In the genomic region with DNA sequence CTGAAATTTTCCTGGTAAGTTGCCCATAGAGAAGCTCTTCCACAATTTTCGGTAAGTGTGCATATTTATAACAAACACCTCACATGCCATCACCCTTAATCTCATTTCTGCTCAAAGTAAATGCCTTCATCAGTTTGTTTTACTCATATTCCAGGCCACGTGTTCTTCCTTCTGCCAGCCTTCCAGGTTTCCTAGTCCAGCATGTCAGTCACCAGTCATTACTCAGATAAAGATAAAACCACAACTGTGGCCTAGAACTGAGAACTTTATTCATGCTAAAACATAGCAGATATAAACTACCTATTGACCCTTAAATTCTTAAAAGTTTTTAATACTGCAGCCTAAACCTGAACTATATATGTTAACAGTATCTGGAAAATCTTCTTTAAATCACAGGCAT, we compare ENCODE assay signal across 19 cellular contexts.
DNase-seq lines count a peak whose midpoint lies in the region; ATAC-seq and TF ChIP-seq lines count a peak whose summit lies in the region.
"Had no signal": no experiment of that assay in that cellular context is flagged by ENCODE, and none has a peak within 500 bp of the region (broad histone marks: within the 10 kb centered on the region; RNA-seq: fewer than 3 reads in every experiment).

No MANE protein-coding gene starts in this region.

- no peaks in the 10 kb centered on the region for H3K27me3 Mint-ChIP-seq in HFFc6 (ENCODE audit: insufficient read depth)
- H3K27me3 Mint-ChIP-seq in stimulated activated naive B cell treated with anti-CD40 and anti-IgM and Interleukin-4, amounts not matched to agents 10 μg/mL and 1 μg/mL and 100 μg/mL, for 72 hours = no peaks in the 10 kb centered on the region
- H3K27me3 Mint-ChIP-seq in activated naive CD8-positive, alpha-beta T cell treated with anti-CD3 and anti-CD28 coated beads, Interleukin-2, amount 50 U/mL, for 24 hours = no peaks in the 10 kb centered on the region
- H3K27me3 Mint-ChIP-seq: activated naive CD4-positive, alpha-beta T cell treated with anti-CD3 and anti-CD28 coated beads, Interleukin-2, amount 10 ng/mL, durations not matched to agents 7 days and 5 days; B cell had no signal

- H3K4me3 Mint-ChIP-seq in HFFc6 = no peak overlapping the region
- H3K4me3 Mint-ChIP-seq in stimulated activated naive B cell treated with anti-CD40 and anti-IgM and Interleukin-4, amounts not matched to agents 10 μg/mL and 1 μg/mL and 100 μg/mL, for 72 hours = no peak overlapping the region
- no peak overlapping the region for H3K4me3 Mint-ChIP-seq in activated naive CD8-positive, alpha-beta T cell treated with anti-CD3 and anti-CD28 coated beads, Interleukin-2, amount 50 U/mL, for 24 hours
- H3K4me3 Mint-ChIP-seq: activated naive CD4-positive, alpha-beta T cell treated with anti-CD3 and anti-CD28 coated beads, Interleukin-2, amount 10 ng/mL, durations not matched to agents 7 days and 5 days; B cell; endodermal cell; immature natural killer cell; stimulated activated effector memory CD8-positive, alpha-beta T cell treated with anti-CD3 and anti-CD28 coated beads, Interleukin-12 subunit alpha, Interleukin-12 subunit beta, amount 100 ng/mL, for 72 hours had no signal

- no peaks in the 10 kb centered on the region; the same call in 1 of the 2 replicates for H3K36me3 Mint-ChIP-seq in HFFc6 (ENCODE audit: low read depth)
- peaks cover 18 to 33% of the 10 kb centered on the region in 2 donors for H3K36me3 Mint-ChIP-seq in stimulated activated naive B cell treated with anti-CD40 and anti-IgM and Interleukin-4, amounts not matched to agents 10 μg/mL and 1 μg/mL and 100 μg/mL, for 72 hours
- H3K36me3 Mint-ChIP-seq in activated naive CD8-positive, alpha-beta T cell treated with anti-CD3 and anti-CD28 coated beads, Interleukin-2, amount 50 U/mL, for 24 hours (ENCODE audit: low read depth) = peaks cover 4% of the 10 kb centered on the region

- H3K4me1 Mint-ChIP-seq in HFFc6 (ENCODE audit: low read depth) = peaks cover 31% of the 10 kb centered on the region
- H3K4me1 Mint-ChIP-seq in stimulated activated naive B cell treated with anti-CD40 and anti-IgM and Interleukin-4, amounts not matched to agents 10 μg/mL and 1 μg/mL and 100 μg/mL, for 72 hours = no peaks in the 10 kb centered on the region
- H3K4me1 Mint-ChIP-seq in activated naive CD8-positive, alpha-beta T cell treated with anti-CD3 and anti-CD28 coated beads, Interleukin-2, amount 50 U/mL, for 24 hours = no peaks in the 10 kb centered on the region
- H3K4me1 Mint-ChIP-seq: activated naive CD4-positive, alpha-beta T cell treated with anti-CD3 and anti-CD28 coated beads, Interleukin-2, amount 10 ng/mL, durations not matched to agents 7 days and 5 days; B cell; immature natural killer cell; stimulated activated effector memory CD8-positive, alpha-beta T cell treated with anti-CD3 and anti-CD28 coated beads, Interleukin-12 subunit alpha, Interleukin-12 subunit beta, amount 100 ng/mL, for 72 hours had no signal

- no peak for ATAC-seq in stimulated activated naive B cell treated with anti-CD40 and anti-IgM and Interleukin-4, amounts not matched to agents 10 μg/mL and 1 μg/mL and 100 μg/mL, for 72 hours (replicated peaks)
- no peak for ATAC-seq in activated naive CD8-positive, alpha-beta T cell treated with anti-CD3 and anti-CD28 coated beads, Interleukin-2, amount 50 U/mL, for 24 hours
- ATAC-seq: activated CD4-positive, CD25-positive, alpha-beta regulatory T cell treated with anti-CD3 and anti-CD28 coated beads, Interleukin-2, amount 50 U/mL, for 24 hours; stimulated activated effector memory CD8-positive, alpha-beta T cell treated with anti-CD3 and anti-CD28 coated beads, Interleukin-12 subunit alpha, Interleukin-12 subunit beta, amount 100 ng/mL, for 72 hours; upper lobe of right lung had no signal

- H3K27ac Mint-ChIP-seq in HFFc6 = no peak overlapping the region
- H3K27ac Mint-ChIP-seq in stimulated activated naive B cell treated with anti-CD40 and anti-IgM and Interleukin-4, amounts not matched to agents 10 μg/mL and 1 μg/mL and 100 μg/mL, for 72 hours = no peak overlapping the region
- H3K27ac Mint-ChIP-seq in activated naive CD8-positive, alpha-beta T cell treated with anti-CD3 and anti-CD28 coated beads, Interleukin-2, amount 50 U/mL, for 24 hours = no peak overlapping the region
- H3K27ac Mint-ChIP-seq: activated naive CD4-positive, alpha-beta T cell treated with anti-CD3 and anti-CD28 coated beads, Interleukin-2, amount 10 ng/mL, durations not matched to agents 7 days and 5 days; B cell; endodermal cell; immature natural killer cell; stimulated activated effector memory CD8-positive, alpha-beta T cell treated with anti-CD3 and anti-CD28 coated beads, Interleukin-12 subunit alpha, Interleukin-12 subunit beta, amount 100 ng/mL, for 72 hours had no signal

- no peaks in the 10 kb centered on the region for H3K9me3 Mint-ChIP-seq in HFFc6
- no peaks in the 10 kb centered on the region for H3K9me3 Mint-ChIP-seq in stimulated activated naive B cell treated with anti-CD40 and anti-IgM and Interleukin-4, amounts not matched to agents 10 μg/mL and 1 μg/mL and 100 μg/mL, for 72 hours
- no peaks in the 10 kb centered on the region for H3K9me3 Mint-ChIP-seq in activated naive CD8-positive, alpha-beta T cell treated with anti-CD3 and anti-CD28 coated beads, Interleukin-2, amount 50 U/mL, for 24 hours
- H3K9me3 Mint-ChIP-seq: activated naive CD4-positive, alpha-beta T cell treated with anti-CD3 and anti-CD28 coated beads, Interleukin-2, amount 10 ng/mL, durations not matched to agents 7 days and 5 days; endodermal cell; immature natural killer cell; stimulated activated effector memory CD8-positive, alpha-beta T cell treated with anti-CD3 and anti-CD28 coated beads, Interleukin-12 subunit alpha, Interleukin-12 subunit beta, amount 100 ng/mL, for 72 hours had no signal

- DNase-seq in AG08396 (ENCODE audit: low spot score) (peak; percentile 47), HFFc6 (peak; percentile 18), amniotic epithelial cell (ENCODE audit: low read depth) (peak; percentile 79), iris pigment epithelial cell (ENCODE audit: low read depth) (peak; percentile 63), NCI-H2107 treated with DMSO at 0.1 percent for 48 hours (lab: John Stamatoyannopoulos, UW; ENCODE audit: unreplicated experiment) (no peak), SHP77 (lab: John Stamatoyannopoulos, UW) (no peak)
- DNase-seq in stimulated activated naive B cell treated with anti-CD40 and anti-IgM and Interleukin-4, amounts not matched to agents 10 μg/mL and 1 μg/mL and 100 μg/mL, for 72 hours = no peak
- no peak for DNase-seq in activated naive CD8-positive, alpha-beta T cell treated with anti-CD3 and anti-CD28 coated beads, Interleukin-2, amount 50 U/mL, for 24 hours
- DNase-seq: activated CD8-positive, alpha-beta memory T cell treated with anti-CD3 and anti-CD28 coated beads, Interleukin-2, amount 50 U/mL, for 4 hours; activated naive CD4-positive, alpha-beta T cell treated with anti-CD3 and anti-CD28 coated beads, Interleukin-2, amount 10 ng/mL, durations not matched to agents 7 days and 5 days; DMS53; endodermal cell; H7; immature natural killer cell; NCI-H1417; upper lobe of right lung had no signal

- no peak for TF ChIP-seq CTCF in HFFc6 (IDR thresholded peaks at IDR 0.05)

Comparison
In these comparisons a context has a peak if more than half of its experiments do, and no peak if none do; other contexts are left out.
1. DNase-seq: peak in AG08396 (single experiment), HFFc6 (single experiment), amniotic epithelial cell (single experiment) and iris pigment epithelial cell (single experiment); none in stimulated activated naive B cell treated with anti-CD40 and anti-IgM and Interleukin-4, amounts not matched to agents 10 μg/mL and 1 μg/mL and 100 μg/mL, for 72 hours (single experiment), NCI-H2107 treated with DMSO at 0.1 percent for 48 hours (single experiment), SHP77 (0 of 2) and activated naive CD8-positive, alpha-beta T cell treated with anti-CD3 and anti-CD28 coated beads, Interleukin-2, amount 50 U/mL, for 24 hours (single experiment).